ENCODE assay signal across 8 cellular contexts in the genomic region with DNA sequence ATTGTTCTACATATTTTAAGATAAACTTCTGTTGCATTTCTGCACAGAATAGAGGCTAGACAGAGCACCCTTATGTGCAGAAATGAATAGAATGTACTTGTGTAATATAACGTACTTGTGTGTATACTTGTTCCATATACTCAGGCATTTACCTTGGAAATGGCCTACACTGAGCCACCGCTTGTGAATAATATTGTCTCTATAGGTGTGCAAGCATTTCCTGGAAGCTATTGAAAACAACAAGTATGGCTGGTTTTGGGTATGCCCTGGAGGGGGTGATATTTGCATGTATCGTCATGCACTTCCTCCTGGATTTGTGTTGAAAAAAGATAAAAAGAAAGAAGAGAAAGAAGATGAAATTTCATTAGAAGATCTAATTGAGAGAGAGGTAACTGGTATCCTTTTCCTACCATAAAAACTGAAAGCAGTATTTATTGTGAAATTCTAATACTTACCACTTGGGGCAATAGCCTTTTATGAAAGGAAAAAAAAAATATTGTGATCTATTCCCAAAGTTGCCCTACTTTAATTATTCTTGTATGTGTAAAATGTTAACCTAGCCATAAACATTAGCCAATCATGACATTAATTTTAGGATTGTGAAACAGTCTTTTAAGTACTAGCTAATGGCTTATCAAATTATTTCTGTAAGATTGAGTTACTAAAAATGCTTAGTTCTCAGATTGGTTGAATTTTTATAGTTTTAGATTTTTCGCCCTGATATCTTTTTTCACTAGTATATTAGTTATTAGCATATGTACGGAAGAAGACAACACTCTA. TPM values are rescaled to one million over a fixed set of nuclear protein-coding genes. Genes with fewer than 3 reads are reported as not detected.
DNase-seq lines count a peak whose midpoint lies in the region; ATAC-seq and TF ChIP-seq lines count a peak whose summit lies in the region.

No MANE protein-coding gene starts in this region.

- no peak overlapping the region for H2AFZ ChIP-seq in OCI-LY7 (ENCODE audit: low read length)

- H3K4me1 ChIP-seq in OCI-LY7 (ENCODE audit: insufficient read depth, low read length, poor library complexity, severe bottlenecking): no peaks in the 10 kb centered on the region

- BruUV-seq in OCI-LY7 (replicated peaks; lab: Mats Ljungman, UMichigan): no TSS peak

- ATAC-seq in HG03175 (IDR thresholded peaks at IDR 0.05; ENCODE audit: unreplicated experiment): peak; percentile 70
- ATAC-seq in effector memory CD8-positive, alpha-beta T cell (replicated peaks): peak; percentile 51
- peak; percentile 10 for ATAC-seq in omental fat pad (ENCODE audit: low FRiP score)
- ATAC-seq in GM18519 (IDR thresholded peaks at IDR 0.05; ENCODE audit: low FRiP score, unreplicated experiment): no peak

- no peak overlapping the region for H3K27ac ChIP-seq in OCI-LY7 (ENCODE audit: low read depth, low read length, poor library complexity, severe bottlenecking)

- H3K4me3 ChIP-seq in GM12865 (ENCODE audit: low read depth, low read length): no peak overlapping the region
- no peak overlapping the region for H3K4me3 ChIP-seq in OCI-LY7 (ENCODE audit: low read depth, low read length, poor library complexity, severe bottlenecking)

- CTCF ChIA-PET in OCI-LY7 (lab: Charles Lee; ENCODE audit: unreplicated experiment): interaction anchor here (1.3 kb wide), 1 partner anchor 139 kb away, joined by 3 read pairs; no protein-coding TSS in a partner anchor

- peaks cover 21% of the 10 kb centered on the region; the same call in 1 of the 2 replicates for H3K79me2 ChIP-seq in OCI-LY7 (ENCODE audit: insufficient read depth, low read depth, low read length)

- peaks cover 17% of the 10 kb centered on the region; the same call in 1 of the 2 replicates for H4K20me1 ChIP-seq in OCI-LY7 (ENCODE audit: insufficient read depth, low read length)

- POLR2A ChIA-PET in OCI-LY7 (lab: Charles Lee): interaction anchor here (1.5 to 2.4 kb wide), 2 partner anchors 12 to 13 kb away, joined by 6 to 7 read pairs; no protein-coding TSS in a partner anchor

- H3K27me3 Mint-ChIP-seq in effector memory CD8-positive, alpha-beta T cell: no peaks in the 10 kb centered on the region

- H3K4me2 ChIP-seq in OCI-LY7 (ENCODE audit: low read length): no peak overlapping the region

- peak; percentile 44 for DNase-seq in A172 (ENCODE audit: low spot score)
- peak; percentile 18 for DNase-seq in GM12865 (ENCODE audit: low read depth)
- peak; percentile 39 for DNase-seq in OCI-LY7 (ENCODE audit: low spot score)
- DNase-seq in effector memory CD8-positive, alpha-beta T cell: no peak
- no peak for DNase-seq in omental fat pad (ENCODE audit: low spot score)
- DNase-seq in ureter (ENCODE audit: low spot score): no peak

- H3K4me1 Mint-ChIP-seq in effector memory CD8-positive, alpha-beta T cell (ENCODE audit: low read depth in 2 of 2): peaks cover 7 to 20% of the 10 kb centered on the region in 2 donors

- no peak overlapping the region for H3K4me3 Mint-ChIP-seq in effector memory CD8-positive, alpha-beta T cell

- intact Hi-C loops in OCI-LY7 (cut with micrococcal nuclease; ENCODE audit: unreplicated experiment): loop anchor here (2.0 kb wide), 1 partner anchor 137 kb away; no protein-coding TSS in a partner anchor

- no peaks in the 10 kb centered on the region for H3K9me3 Mint-ChIP-seq in effector memory CD8-positive, alpha-beta T cell

- H3K9me2 ChIP-seq in OCI-LY7 (ENCODE audit: insufficient read depth, low read length): no peaks in the 10 kb centered on the region

- H3K36me3 ChIP-seq in OCI-LY7 (ENCODE audit: insufficient read depth, low read length): peaks cover 94% of the 10 kb centered on the region

- H3K9me3 ChIP-seq in OCI-LY7 (ENCODE audit: low read length): no peaks in the 10 kb centered on the region

- H3K27ac Mint-ChIP-seq in effector memory CD8-positive, alpha-beta T cell: peak overlapping the region in 1 of 2 donors; percentile 22

- TF ChIP-seq CTCF in GM12865 (IDR thresholded peaks at IDR 0.05; ENCODE audit: insufficient read depth, low read depth, low read length, missing control alignments) (peak; percentile 14), OCI-LY7 (conservative IDR thresholded peaks at IDR 0.05; ENCODE audit: low read length) (peak; percentile 82), omental fat pad (IDR thresholded peaks at IDR 0.05) (peak in 1 of 3 donors; percentile 14)

- peaks cover 83% of the 10 kb centered on the region for H3K36me3 Mint-ChIP-seq in effector memory CD8-positive, alpha-beta T cell (ENCODE audit: insufficient read depth)

RNA-seq across cellular contexts. Expression of a gene that starts 18.0 kb away (rescaled TPM):
- 114 and 120 TPM in 2 replicates for total RNA-seq in A172 (2014; rRNA removed; shearing (Covaris generic))
- total RNA-seq in OCI-LY7 (2014; rRNA removed; shearing (Covaris generic)): 47.7 and 71.3 TPM in 2 replicates
- total RNA-seq in OCI-LY7 (2022) (74.0 and 76.5 TPM in 2 replicates), omental fat pad (100 to 1,000 TPM in 1 of 4 donors, 10 to 100 TPM in 3; 47.3 to 115 (median 58.5) TPM), ureter (64.6 TPM)

Comparison
In these comparisons a context has a peak if more than half of its experiments do, and no peak if none do; other contexts are left out.
1. DNase-seq: peak in A172 (single experiment), GM12865 (single experiment) and OCI-LY7 (single experiment); none in effector memory CD8-positive, alpha-beta T cell (0 of 3), omental fat pad (single experiment) and ureter (single experiment).